ENCODE assay signal across 12 cellular contexts in genomic region chr20:33650753-33651561, GRCh38. TPM values are rescaled to one million over a fixed set of nuclear protein-coding genes. Genes with fewer than 3 reads are reported as not detected.
DNase-seq lines count a peak whose midpoint lies in the region; ATAC-seq, FAIRE-seq and TF ChIP-seq lines count a peak whose summit lies in the region.
"Had no signal": no experiment of that assay in that cellular context is flagged by ENCODE, and none has a peak within 500 bp of the region (broad histone marks: within the 10 kb centered on the region; RNA-seq: fewer than 3 reads in every experiment).

No MANE protein-coding gene starts in this region.

- H3K27me3 ChIP-seq in HepG2 (ENCODE audit: control insufficient read depth in 1 of 2, insufficient read depth in 2 of 2, low read length in 2 of 2) (no peaks in the 10 kb centered on the region), right lobe of liver (no peaks in the 10 kb centered on the region), PC-9 (ENCODE audit: insufficient read depth, low read depth) (no peaks in the 10 kb centered on the region)
- H3K27me3 ChIP-seq: Peyer's patch had no signal

- TF ChIP-seq CTCF in HepG2 (CRISPR knock-in tag; IDR thresholded peaks at IDR 0.05) (no peak), right lobe of liver (IDR thresholded peaks at IDR 0.05) (no peak), PC-9 (conservative IDR thresholded peaks at IDR 0.05) (0 out of 2 replicates have a peak, but pooled peaks have one; percentile 25), omental fat pad (IDR thresholded peaks at IDR 0.05) (no peak)

- POLR2A ChIA-PET in HepG2 (lab: Yijun Ruan, JAX): interaction anchor here (0.8 to 2.2 kb wide), 2 partner anchors 12 to 207 kb away, joined by 3 to 8 read pairs; partner anchors contain the start of gene SNTA1
- POLR2A ChIA-PET in PC-9 (lab: Charles Lee; ENCODE audit: unreplicated experiment): no interaction called here

- WGBS in HepG2 (ENCODE audit: low lambda C conversion rate): 70% methylated on average over 10 of the region's 10 CpGs
- 75% methylated on average over 9 of the region's 10 CpGs for WGBS in right lobe of liver (ENCODE audit: insufficient coverage, low coverage, low lambda C conversion rate, missing lambda C conversion rate)

- no TSS peak for BruUV-seq in HepG2 (replicated peaks; lab: Mats Ljungman, UMichigan)
- no TSS peak for BruUV-seq in PC-9 (replicated peaks; lab: Mats Ljungman, UMichigan)

- H3K4me2 ChIP-seq in HepG2 (ENCODE audit: low read depth, low read length): no peak overlapping the region
- H3K4me2 ChIP-seq in PC-9: peak overlapping the region; percentile 48

- H3K9me2 ChIP-seq in PC-9 (ENCODE audit: insufficient read depth): no peaks in the 10 kb centered on the region

- H3K4me1 ChIP-seq in HepG2 (ENCODE audit: insufficient read depth, low read length) (peaks cover 37% of the 10 kb centered on the region), right lobe of liver (peaks cover 0 to 30% (median 8%) of the 10 kb centered on the region in 4 donors), PC-9 (replicated peaks; ENCODE audit: insufficient read depth) (peaks cover 48% of the 10 kb centered on the region)

- H3K27ac ChIP-seq in HepG2 (ENCODE audit: extremely low read length, insufficient read depth, low read length) (no peak overlapping the region), right lobe of liver (no peak overlapping the region), PC-9 (no peak overlapping the region)

- no peak for ATAC-seq in HepG2
- ATAC-seq in right lobe of liver: no peak
- peak; percentile 31 for ATAC-seq in left colon
- ATAC-seq in HG03521 (IDR thresholded peaks at IDR 0.05; ENCODE audit: unreplicated experiment): no peak
- ATAC-seq in HG03460 (IDR thresholded peaks at IDR 0.05; ENCODE audit: unreplicated experiment): no peak
- no peak for ATAC-seq in omental fat pad (ENCODE audit: low FRiP score)

- FAIRE-seq in HepG2 (lab: Jason Lieb, UNC): no peak
- FAIRE-seq: G401.6, GM18507 had no signal

- TF ChIP-seq EP300 in HepG2 (IDR thresholded peaks at IDR 0.05; ENCODE audit: low read depth in 2 of 2, low read length in 2 of 2): no peak
- TF ChIP-seq EP300 in HepG2 (CRISPR knock-in tag; IDR thresholded peaks at IDR 0.05; ENCODE audit: borderline replicate concordance): no peak

- no peak for TF ChIP-seq RAD21 in HepG2 (CRISPR knock-in tag; IDR thresholded peaks at IDR 0.05)

- no peaks in the 10 kb centered on the region for H3K9me3 ChIP-seq in HepG2 (ENCODE audit: low read length)
- H3K9me3 ChIP-seq in right lobe of liver: no peaks in the 10 kb centered on the region
- H3K9me3 ChIP-seq in PC-9 (ENCODE audit: insufficient read depth, low read depth): no peaks in the 10 kb centered on the region
- H3K9me3 ChIP-seq: Peyer's patch had no signal

- H3K79me2 ChIP-seq in HepG2 (ENCODE audit: insufficient read depth, low read length): no peaks in the 10 kb centered on the region
- no peaks in the 10 kb centered on the region for H3K79me2 ChIP-seq in PC-9 (ENCODE audit: low read depth)

- H2AFZ ChIP-seq in HepG2 (ENCODE audit: low read length) (no peak overlapping the region), PC-9 (no peak overlapping the region)

- in situ Hi-C loops in HepG2 (cut with HindIII; ENCODE audit: extremely low pct_ligation_motif_present, low pct_unique_long_range_greater_than_20kb): loop anchor here (5.0 kb wide), 1 partner anchor 189 kb away; no protein-coding TSS in a partner anchor

- H3K9ac ChIP-seq in HepG2 (ENCODE audit: insufficient read depth, low read depth, low read length): no peak overlapping the region

- intact Hi-C loops in HepG2 (cut with micrococcal nuclease; ENCODE audit: unreplicated experiment) (loop anchor here (5.0 kb wide), 1 partner anchor 134 kb away; no protein-coding TSS in a partner anchor), right lobe of liver (cut with DNase I) (loop anchor here in 1 of 2 donors (10.0 kb wide), 1 partner anchor 186 kb away; no protein-coding TSS in a partner anchor), PC-9 (cut with micrococcal nuclease; ENCODE audit: unreplicated experiment) (loop anchor here (2.0 to 5.0 kb wide), 2 partner anchors 194 to 249 kb away; partner anchors contain the start of gene CDK5RAP1), left colon (cut with DNase I, micrococcal nuclease) (no loop called here)

- H3K4me3 ChIP-seq in HepG2 (replicated peaks in 1 of 3; ENCODE audit: insufficient read depth in 1 of 3, low read depth in 2 of 3, low read length in 3 of 3) (no peak overlapping the region), right lobe of liver (no peak overlapping the region), PC-9 (no peak overlapping the region)
- H3K4me3 ChIP-seq: Peyer's patch had no signal

- CTCF ChIA-PET in HepG2 (lab: Yijun Ruan, JAX; ENCODE audit: low intra/inter-chr PET ratio, low total read pairs) (interaction anchor here (4.7 kb wide), 1 partner anchor 193 kb away, joined by 53 read pairs; no protein-coding TSS in a partner anchor), PC-9 (lab: Charles Lee) (interaction anchor here (0.5 to 0.6 kb wide), 2 partner anchors 193 to 472 kb away, joined by 4 to 5 read pairs; no protein-coding TSS in a partner anchor)

- peaks cover 32% of the 10 kb centered on the region for H3F3A ChIP-seq in PC-9 (ENCODE audit: insufficient read depth, low read depth)

- H3K36me3 ChIP-seq in HepG2 (replicated peaks in 1 of 2; ENCODE audit: control insufficient read depth in 1 of 2, insufficient read depth in 2 of 2, low read length in 2 of 2) (peaks cover 1 to 2% of the 10 kb centered on the region in 2 experiments; a peak in 1 of 5 replicates), right lobe of liver (no peaks in the 10 kb centered on the region), PC-9 (ENCODE audit: low read depth) (no peaks in the 10 kb centered on the region)

- TF ChIP-seq POLR2A in HepG2 (IDR thresholded peaks at IDR 0.05; ENCODE audit: insufficient read depth in 1 of 2, low read depth in 2 of 2, low read length in 2 of 2) (no peak; a peak in 1 of 4 replicates), right lobe of liver (IDR thresholded peaks at IDR 0.05) (no peak)

- no peak for DNase-seq in HepG2 (ENCODE audit: low spot score)
- DNase-seq in right lobe of liver: no peak
- DNase-seq in PC-9: peak; percentile 81 to 82
- peak in 1 of 2 donors; percentile 64 for DNase-seq in left colon
- DNase-seq in NCI-H1048 (lab: John Stamatoyannopoulos, UW): no peak
- DNase-seq in omental fat pad (ENCODE audit: low spot score): no peak
- DNase-seq: H7, Peyer's patch had no signal

- H4K20me1 ChIP-seq in HepG2 (ENCODE audit: insufficient read depth, low read length): no peaks in the 10 kb centered on the region; the same call in 1 of the 2 replicates
- H4K20me1 ChIP-seq in PC-9 (ENCODE audit: insufficient read depth): no peaks in the 10 kb centered on the region

RNA-seq across cellular contexts. Expression of gene C20orf144, which starts 11.2 kb away (rescaled TPM):
- total RNA-seq in HepG2 (2016; rRNA removed; fragmentation: Illumina TruSeq; extraction: Trizol) (0.09 and 0.14 TPM in 2 replicates), right lobe of liver (under 1 TPM in 1 of 6 experiments, not detected in 5; 0.18 TPM), PC-9 (2021) (0.18 and 0.20 TPM in 2 replicates), left colon (not detected), omental fat pad (not detected)
- 0.30 and 0.35 TPM in 2 replicates for total RNA-seq in HepG2 (2016; cell fraction: cytosol; rRNA removed; fragmentation: Illumina TruSeq; extraction: Trizol; ENCODE audit: low read depth)
- 0.11 TPM in 1 of 2 replicates, not detected in the other for total RNA-seq in HepG2 (2016; cell fraction: insoluble cytoplasmic fraction; rRNA removed; fragmentation: Illumina TruSeq; extraction: Trizol)
- 0.37 and 0.38 TPM in 2 replicates for total RNA-seq in HepG2 (2016; cell fraction: membrane; rRNA removed; fragmentation: Illumina TruSeq; extraction: Trizol)
- 0.31 and 0.37 TPM in 2 replicates for total RNA-seq in HepG2 (2016; cell fraction: nucleus; rRNA removed; fragmentation: Illumina TruSeq; extraction: Trizol)
- 0.16 TPM in 2 replicates for polyA plus RNA-seq in HepG2 (2011; rRNA removed)
- 0.17 and 0.29 TPM in 2 replicates for polyA plus RNA-seq in HepG2 (2011; cell fraction: cytosol; rRNA removed)
- 0.18 and 0.24 TPM in 2 replicates for polyA plus RNA-seq in HepG2 (2011; cell fraction: nucleus; rRNA removed)
- polyA plus RNA-seq in HepG2 (2012): 0.21 and 0.32 TPM in 2 replicates
- polyA plus RNA-seq in HepG2 (2016; cell fraction: cytosol; fragmentation: Illumina TruSeq; extraction: Trizol; ENCODE audit: low read depth): 0.12 and 0.15 TPM in 2 replicates
- polyA plus RNA-seq in HepG2 (2016; cell fraction: insoluble cytoplasmic fraction; fragmentation: Illumina TruSeq; extraction: Trizol; ENCODE audit: low read depth): 0.20 and 0.21 TPM in 2 replicates
- polyA plus RNA-seq in HepG2 (2016; cell fraction: membrane; fragmentation: Illumina TruSeq; extraction: Trizol; ENCODE audit: low read depth): 0.27 and 0.39 TPM in 2 replicates
- polyA plus RNA-seq in HepG2 (2016; cell fraction: nucleus; fragmentation: Illumina TruSeq; extraction: Trizol; ENCODE audit: insufficient read depth, low read depth): not detected in 2 replicates
- 0.58 TPM in 1 of 2 replicates, not detected in the other for polyA minus RNA-seq in HepG2 (2011; rRNA and poly(A)+ RNA removed; ENCODE audit: low replicate concordance)
- polyA minus RNA-seq in HepG2 (2011; cell fraction: cytosol; rRNA and poly(A)+ RNA removed): not detected in 2 replicates
- polyA minus RNA-seq in HepG2 (2011; cell fraction: nucleus; rRNA and poly(A)+ RNA removed): 0.26 TPM in 1 of 2 replicates, not detected in the other
- total RNA-seq: H7, Peyer's patch had no signal

RNA-seq across cellular contexts. Expression of gene ACTL10, which starts 15.8 kb away (rescaled TPM):
- not detected in 2 replicates for total RNA-seq in HepG2 (2016; rRNA removed; fragmentation: Illumina TruSeq; extraction: Trizol)
- not detected in 2 replicates for total RNA-seq in HepG2 (2016; cell fraction: cytosol; rRNA removed; fragmentation: Illumina TruSeq; extraction: Trizol; ENCODE audit: low read depth)
- total RNA-seq in HepG2 (2016; cell fraction: insoluble cytoplasmic fraction; rRNA removed; fragmentation: Illumina TruSeq; extraction: Trizol): not detected in 2 replicates
- total RNA-seq in HepG2 (2016; cell fraction: membrane; rRNA removed; fragmentation: Illumina TruSeq; extraction: Trizol): not detected in 2 replicates
- not detected in 2 replicates for total RNA-seq in HepG2 (2016; cell fraction: nucleus; rRNA removed; fragmentation: Illumina TruSeq; extraction: Trizol)
- polyA plus RNA-seq in HepG2 (2011; rRNA removed): not detected in 2 replicates
- not detected in 2 replicates for polyA plus RNA-seq in HepG2 (2011; cell fraction: cytosol; rRNA removed)
- polyA plus RNA-seq in HepG2 (2011; cell fraction: nucleus; rRNA removed): not detected in 2 replicates
- polyA plus RNA-seq in HepG2 (2012): 0.11 and 0.12 TPM in 2 replicates
- polyA plus RNA-seq in HepG2 (2016; cell fraction: cytosol; fragmentation: Illumina TruSeq; extraction: Trizol; ENCODE audit: low read depth): not detected in 2 replicates
- not detected in 2 replicates for polyA plus RNA-seq in HepG2 (2016; cell fraction: insoluble cytoplasmic fraction; fragmentation: Illumina TruSeq; extraction: Trizol; ENCODE audit: low read depth)
- not detected in 2 replicates for polyA plus RNA-seq in HepG2 (2016; cell fraction: membrane; fragmentation: Illumina TruSeq; extraction: Trizol; ENCODE audit: low read depth)
- polyA plus RNA-seq in HepG2 (2016; cell fraction: nucleus; fragmentation: Illumina TruSeq; extraction: Trizol; ENCODE audit: insufficient read depth, low read depth): not detected in 2 replicates
- polyA minus RNA-seq in HepG2 (2011; rRNA and poly(A)+ RNA removed; ENCODE audit: low replicate concordance): 0.12 and 3.5 TPM in 2 replicates
- not detected in 2 replicates for polyA minus RNA-seq in HepG2 (2011; cell fraction: cytosol; rRNA and poly(A)+ RNA removed)
- not detected in 2 replicates for polyA minus RNA-seq in HepG2 (2011; cell fraction: nucleus; rRNA and poly(A)+ RNA removed)
- total RNA-seq in right lobe of liver: 1 to 10 TPM in 1 of 6 experiments, under 1 TPM in 4, not detected in 1; 0.20 to 1.1 (median 0.56) TPM
- 0.85 and 1.0 TPM in 2 replicates for total RNA-seq in PC-9 (2021)
- total RNA-seq in left colon: 1 to 10 TPM; 3.5 to 3.8 TPM
- total RNA-seq in omental fat pad: 1 to 10 TPM; 1.1 to 2.4 (median 1.8) TPM

RNA-seq across cellular contexts. Expression of gene NECAB3, which starts 23.3 kb away (rescaled TPM):
- total RNA-seq in HepG2 (2016; rRNA removed; fragmentation: Illumina TruSeq; extraction: Trizol) (26.4 and 61.5 TPM in 2 replicates), right lobe of liver (10 to 100 TPM; 13.2 to 21.9 (median 19.2) TPM), PC-9 (2021) (72.1 and 77.7 TPM in 2 replicates), left colon (10 to 100 TPM; 38.5 to 54.1 TPM), omental fat pad (10 to 100 TPM; 19.1 to 29.8 (median 26.8) TPM)
- 43.9 and 46.0 TPM in 2 replicates for total RNA-seq in HepG2 (2016; cell fraction: cytosol; rRNA removed; fragmentation: Illumina TruSeq; extraction: Trizol; ENCODE audit: low read depth)
- total RNA-seq in HepG2 (2016; cell fraction: insoluble cytoplasmic fraction; rRNA removed; fragmentation: Illumina TruSeq; extraction: Trizol): 23.2 and 62.1 TPM in 2 replicates
- 62.7 and 67.8 TPM in 2 replicates for total RNA-seq in HepG2 (2016; cell fraction: membrane; rRNA removed; fragmentation: Illumina TruSeq; extraction: Trizol)
- total RNA-seq in HepG2 (2016; cell fraction: nucleus; rRNA removed; fragmentation: Illumina TruSeq; extraction: Trizol): 71.4 and 86.1 TPM in 2 replicates
- polyA plus RNA-seq in HepG2 (2011; rRNA removed): 65.5 and 81.8 TPM in 2 replicates
- 30.3 and 70.4 TPM in 2 replicates for polyA plus RNA-seq in HepG2 (2011; cell fraction: cytosol; rRNA removed)
- 585 and 688 TPM in 2 replicates for polyA plus RNA-seq in HepG2 (2011; cell fraction: nucleus; rRNA removed)
- polyA plus RNA-seq in HepG2 (2012): 32.0 and 41.2 TPM in 2 replicates
- 18.6 and 21.1 TPM in 2 replicates for polyA plus RNA-seq in HepG2 (2016; cell fraction: cytosol; fragmentation: Illumina TruSeq; extraction: Trizol; ENCODE audit: low read depth)
- 21.8 and 29.6 TPM in 2 replicates for polyA plus RNA-seq in HepG2 (2016; cell fraction: insoluble cytoplasmic fraction; fragmentation: Illumina TruSeq; extraction: Trizol; ENCODE audit: low read depth)
- polyA plus RNA-seq in HepG2 (2016; cell fraction: membrane; fragmentation: Illumina TruSeq; extraction: Trizol; ENCODE audit: low read depth): 29.2 TPM in 2 replicates
- polyA plus RNA-seq in HepG2 (2016; cell fraction: nucleus; fragmentation: Illumina TruSeq; extraction: Trizol; ENCODE audit: insufficient read depth, low read depth): 161 and 163 TPM in 2 replicates
- polyA minus RNA-seq in HepG2 (2011; rRNA and poly(A)+ RNA removed; ENCODE audit: low replicate concordance): 148 and 154 TPM in 2 replicates
- polyA minus RNA-seq in HepG2 (2011; cell fraction: cytosol; rRNA and poly(A)+ RNA removed): 27.1 and 33.2 TPM in 2 replicates
- 103 and 112 TPM in 2 replicates for polyA minus RNA-seq in HepG2 (2011; cell fraction: nucleus; rRNA and poly(A)+ RNA removed)

RNA-seq across cellular contexts. Expression of gene E2F1, which starts 35.2 kb away (rescaled TPM):
- 25.3 and 39.4 TPM in 2 replicates for total RNA-seq in HepG2 (2016; rRNA removed; fragmentation: Illumina TruSeq; extraction: Trizol)
- total RNA-seq in HepG2 (2016; cell fraction: cytosol; rRNA removed; fragmentation: Illumina TruSeq; extraction: Trizol; ENCODE audit: low read depth): 23.5 and 26.5 TPM in 2 replicates
- total RNA-seq in HepG2 (2016; cell fraction: insoluble cytoplasmic fraction; rRNA removed; fragmentation: Illumina TruSeq; extraction: Trizol): 22.9 and 41.6 TPM in 2 replicates
- 49.7 and 51.9 TPM in 2 replicates for total RNA-seq in HepG2 (2016; cell fraction: membrane; rRNA removed; fragmentation: Illumina TruSeq; extraction: Trizol)
- total RNA-seq in HepG2 (2016; cell fraction: nucleus; rRNA removed; fragmentation: Illumina TruSeq; extraction: Trizol): 29.5 and 34.7 TPM in 2 replicates
- 22.5 and 25.5 TPM in 2 replicates for polyA plus RNA-seq in HepG2 (2011; rRNA removed)
- polyA plus RNA-seq in HepG2 (2011; cell fraction: cytosol; rRNA removed): 14.5 and 25.4 TPM in 2 replicates
- 50.7 and 66.4 TPM in 2 replicates for polyA plus RNA-seq in HepG2 (2011; cell fraction: nucleus; rRNA removed)
- polyA plus RNA-seq in HepG2 (2012): 14.4 and 23.5 TPM in 2 replicates
- polyA plus RNA-seq in HepG2 (2016; cell fraction: cytosol; fragmentation: Illumina TruSeq; extraction: Trizol; ENCODE audit: low read depth): 39.6 and 41.6 TPM in 2 replicates
- 32.3 and 37.3 TPM in 2 replicates for polyA plus RNA-seq in HepG2 (2016; cell fraction: insoluble cytoplasmic fraction; fragmentation: Illumina TruSeq; extraction: Trizol; ENCODE audit: low read depth)
- polyA plus RNA-seq in HepG2 (2016; cell fraction: membrane; fragmentation: Illumina TruSeq; extraction: Trizol; ENCODE audit: low read depth): 56.5 and 59.4 TPM in 2 replicates
- 97.6 and 106 TPM in 2 replicates for polyA plus RNA-seq in HepG2 (2016; cell fraction: nucleus; fragmentation: Illumina TruSeq; extraction: Trizol; ENCODE audit: insufficient read depth, low read depth)
- 35.0 and 64.5 TPM in 2 replicates for polyA minus RNA-seq in HepG2 (2011; rRNA and poly(A)+ RNA removed; ENCODE audit: low replicate concordance)
- polyA minus RNA-seq in HepG2 (2011; cell fraction: cytosol; rRNA and poly(A)+ RNA removed): 7.4 and 10.7 TPM in 2 replicates
- 8.0 and 10.6 TPM in 2 replicates for polyA minus RNA-seq in HepG2 (2011; cell fraction: nucleus; rRNA and poly(A)+ RNA removed)
- 1 to 10 TPM in 2 of 6 experiments, under 1 TPM in 4; 0.24 to 8.8 (median 0.77) TPM for total RNA-seq in right lobe of liver
- 31.5 and 31.6 TPM in 2 replicates for total RNA-seq in PC-9 (2021)
- total RNA-seq in left colon: 1 to 10 TPM; 2.6 to 5.9 TPM
- 1 to 10 TPM; 1.2 to 1.9 (median 1.5) TPM for total RNA-seq in omental fat pad

Comparison
In these comparisons a context has a peak if more than half of its experiments do, and no peak if none do; other contexts are left out.
1. DNase-seq: peak in PC-9 (2 of 2); none in HepG2 (single experiment), right lobe of liver (0 of 3), NCI-H1048 (single experiment) and omental fat pad (single experiment).
2. intact Hi-C loops: an anchor here in HepG2 (5.0 kb wide) and PC-9 (2.0 to 5.0 kb wide); none called in left colon.